Comparison of ENCODE assay signal across 8 cellular contexts in genomic region chr7:5046397-5046732, GRCh38. TPM values are rescaled to one million over a fixed set of nuclear protein-coding genes. Genes with fewer than 3 reads are reported as not detected.
A peak's percentile ranks its signal among the peaks of the same experiment; 100 is the strongest.
DNase-seq lines count a peak whose midpoint lies in the region; ATAC-seq and TF ChIP-seq lines count a peak whose summit lies in the region.
"Not testable (repeated sequence)": the region's sequence is repeated elsewhere in the genome, so short reads cannot be mapped to it uniquely, and the experiment has no call there.

No MANE protein-coding gene starts in this region.

- TF ChIP-seq CTCF in C4-2B (conservative IDR thresholded peaks at IDR 0.05); HL-60 (IDR thresholded peaks at IDR 0.05; ENCODE audit: insufficient read depth, low read length); RWPE1 (conservative IDR thresholded peaks at IDR 0.05; ENCODE audit: low read depth); neural cell (IDR thresholded peaks at IDR 0.05; ENCODE audit: poor library complexity, severe bottlenecking); stomach (IDR thresholded peaks at IDR 0.05): not testable (repeated sequence)

- intact Hi-C loops in activated naive CD4-positive, alpha-beta T cell treated with anti-CD3 and anti-CD28 coated beads for 36 hours (cut with micrococcal nuclease): loop anchor here (5.0 kb wide), 2 partner anchors 74 to 364 kb away; partner anchors contain the start of gene FOXK1
- intact Hi-C loops in stomach (cut with DNase I; ENCODE audit: low total_unique reads): not testable (repeated sequence)

- peak overlapping the region; percentile 85 for H3K9ac ChIP-seq in neural cell (ENCODE audit: low read length)

- TF ChIP-seq EP300 in neural cell (conservative IDR thresholded peaks at IDR 0.05; ENCODE audit: poor library complexity, severe bottlenecking); stomach (IDR thresholded peaks at IDR 0.05): not testable (repeated sequence)

- TF ChIP-seq RAD21 in neural cell (conservative IDR thresholded peaks at IDR 0.05): not testable (repeated sequence)

- not testable (repeated sequence) for H3K27me3 ChIP-seq in HL-60 (ENCODE audit: insufficient read depth, poor library complexity, severe bottlenecking); neural cell (ENCODE audit: insufficient read depth, low read depth, low read length); stomach

- CTCF ChIA-PET in RWPE1 (lab: Yijun Ruan, JAX): not testable (repeated sequence)
- CTCF ChIA-PET in activated naive CD4-positive, alpha-beta T cell treated with anti-CD3 and anti-CD28 coated beads for 36 hours (lab: Charles Lee): interaction anchor here (2.8 kb wide), 1 partner anchor 73 kb away, joined by 14 read pairs; no protein-coding TSS in a partner anchor

- H3K4me3 ChIP-seq in HL-60 (replicated peaks; ENCODE audit: insufficient read depth, low read length) (peak overlapping the region; percentile 84), iPS-18c (ENCODE audit: insufficient read depth, low read depth, low read length) (peak overlapping the region; percentile 84), neural cell (ENCODE audit: low read length) (peak overlapping the region; percentile 78), stomach (peak overlapping the region; percentile 85 to 96 (median 94))

- H3F3A ChIP-seq in neural cell (ENCODE audit: insufficient read depth, low read length, poor library complexity, severe bottlenecking): not testable (repeated sequence)

- not testable (repeated sequence) for H3K9me3 Mint-ChIP-seq in activated naive CD4-positive, alpha-beta T cell treated with anti-CD3 and anti-CD28 coated beads for 36 hours; effector memory CD8-positive, alpha-beta T cell

- not testable (repeated sequence) for H3K9me3 ChIP-seq in iPS-18c (ENCODE audit: control insufficient read depth, insufficient read depth, low read length); neural cell (ENCODE audit: low read length); stomach

- peaks cover 5 to 11% (median 7%) of the 10 kb centered on the region in 4 donors for H3K4me1 ChIP-seq in stomach

- H3K79me2 ChIP-seq in neural cell (replicated peaks; ENCODE audit: insufficient read depth, low read length): not testable (repeated sequence)

- H3K27ac ChIP-seq in C4-2B (peak overlapping the region; percentile 81), HL-60 (replicated peaks) (peak overlapping the region; percentile 77), RWPE1 (peak overlapping the region; percentile 81), neural cell (ENCODE audit: low read length) (peak overlapping the region; percentile 67), stomach (peak overlapping the region; percentile 83 to 91 (median 86))

- peaks cover 31% of the 10 kb centered on the region for H3K36me3 Mint-ChIP-seq in activated naive CD4-positive, alpha-beta T cell treated with anti-CD3 and anti-CD28 coated beads for 36 hours (ENCODE audit: low read depth)
- peaks cover 45% of the 10 kb centered on the region for H3K36me3 Mint-ChIP-seq in effector memory CD8-positive, alpha-beta T cell (ENCODE audit: insufficient read depth)

- peak overlapping the region; percentile 58 for H3K27ac Mint-ChIP-seq in activated naive CD4-positive, alpha-beta T cell treated with anti-CD3 and anti-CD28 coated beads for 36 hours
- peak overlapping the region; percentile 92 to 96 for H3K27ac Mint-ChIP-seq in effector memory CD8-positive, alpha-beta T cell

- H4K20me1 ChIP-seq in neural cell (ENCODE audit: insufficient read depth): not testable (repeated sequence)

- H3K4me1 Mint-ChIP-seq in activated naive CD4-positive, alpha-beta T cell treated with anti-CD3 and anti-CD28 coated beads for 36 hours (ENCODE audit: low read depth): peaks cover 32% of the 10 kb centered on the region
- H3K4me1 Mint-ChIP-seq in effector memory CD8-positive, alpha-beta T cell (ENCODE audit: low read depth in 2 of 2): peaks cover 20 to 33% of the 10 kb centered on the region in 2 donors

- not testable (repeated sequence) for TF ChIP-seq POLR2A in stomach (IDR thresholded peaks at IDR 0.05)

- WGBS in stomach, 5 donors: 0 to 2% (median 1%) methylated on average over 18 to 20 of the region's 20 CpGs

- POLR2A ChIA-PET in RWPE1 (lab: Yijun Ruan, JAX; ENCODE audit: low non-redundant PET): not testable (repeated sequence)

- DNase-seq in HL-60 (ENCODE audit: low read depth in 1 of 2, low spot score in 1 of 2): peak in 1 of 2 experiments; percentile 4
- DNase-seq in RWPE1 (ENCODE audit: low spot score); activated naive CD4-positive, alpha-beta T cell treated with anti-CD3 and anti-CD28 coated beads for 36 hours; effector memory CD8-positive, alpha-beta T cell; stomach: not testable (repeated sequence)

- not testable (repeated sequence) for ATAC-seq in effector memory CD8-positive, alpha-beta T cell (replicated peaks)

- peak overlapping the region; percentile 51 for H3K4me2 ChIP-seq in neural cell (ENCODE audit: low read length)

- not testable (repeated sequence) for H3K36me3 ChIP-seq in neural cell (ENCODE audit: insufficient read depth, low read length)
- peaks cover 16 to 35% (median 30%) of the 10 kb centered on the region in 4 donors for H3K36me3 ChIP-seq in stomach

- peak overlapping the region; percentile 88 for H3K4me3 Mint-ChIP-seq in activated naive CD4-positive, alpha-beta T cell treated with anti-CD3 and anti-CD28 coated beads for 36 hours
- H3K4me3 Mint-ChIP-seq in effector memory CD8-positive, alpha-beta T cell: peak overlapping the region; percentile 93 to 95

- peak overlapping the region; percentile 91 for H2AFZ ChIP-seq in neural cell (ENCODE audit: low read depth, low read length)

- not testable (repeated sequence) for H3K27me3 Mint-ChIP-seq in activated naive CD4-positive, alpha-beta T cell treated with anti-CD3 and anti-CD28 coated beads for 36 hours (ENCODE audit: low read depth); effector memory CD8-positive, alpha-beta T cell

- not testable (repeated sequence) for H3K9me2 ChIP-seq in neural cell (ENCODE audit: insufficient read depth, low read length)

RNA-seq across cellular contexts. Expression of gene RBAK, which starts 0.7 kb away (rescaled TPM):
- 1 to 10 TPM; 5.6 to 6.5 TPM for total RNA-seq in activated naive CD4-positive, alpha-beta T cell treated with anti-CD3 and anti-CD28 coated beads for 36 hours
- polyA plus RNA-seq in neural cell (12.0 and 12.9 TPM in 2 replicates), stomach (1 to 10 TPM; 2.1 to 4.1 (median 2.4) TPM)
- polyA minus RNA-seq in neural cell: 31.7 and 38.7 TPM in 2 replicates
- 10 to 100 TPM in 4 of 5 donors, 1 to 10 TPM in 1; 7.6 to 27.5 (median 10.9) TPM for total RNA-seq in stomach
